ENCODE assay signal across 1 cellular context in genomic region chr3:53174346-53175250, GRCh38.
A peak's percentile ranks its signal among the peaks of the same experiment; 100 is the strongest.
TF ChIP-seq lines count a peak whose summit lies in the region.

No MANE protein-coding gene starts in this region.

TF ChIP-seq in GM12878, 131 proteins besides CTCF, POLR2A, EP300 and RAD21 (continued from another document):
- TF ChIP-seq E4F1 (IDR thresholded peaks at IDR 0.05; ENCODE audit: borderline replicate concordance, partially characterized antibody) (no peak), SKIL (IDR thresholded peaks at IDR 0.05; ENCODE audit: low read depth, poor library complexity, severe bottlenecking) (no peak), GABPA (IDR thresholded peaks at IDR 0.05; ENCODE audit: low read depth) (no peak), TCF7 (IDR thresholded peaks at IDR 0.05; ENCODE audit: borderline replicate concordance) (no peak), CHD1 (IDR thresholded peaks at IDR 0.05; ENCODE audit: low read depth, low read length) (no peak), SPI1 (IDR thresholded peaks at IDR 0.05; ENCODE audit: borderline replicate concordance, insufficient read depth, low read depth, low read length) (no peak), ATF2 (IDR thresholded peaks at IDR 0.05; ENCODE audit: low read length) (no peak), ATF3 (IDR thresholded peaks at IDR 0.05; ENCODE audit: borderline replicate concordance, extremely low read depth, low read depth, low read length) (no peak), SMAD5 (IDR thresholded peaks at IDR 0.05; ENCODE audit: low read depth) (no peak), CHD4 (IDR thresholded peaks at IDR 0.05) (no peak), POLR2AphosphoS5 (IDR thresholded peaks at IDR 0.05; ENCODE audit: low read length) (no peak), MEF2B (IDR thresholded peaks at IDR 0.05; ENCODE audit: partially characterized antibody, poor library complexity, severe bottlenecking) (peak; percentile 40), BCLAF1 (IDR thresholded peaks at IDR 0.05) (no peak), SUPT20H (IDR thresholded peaks at IDR 0.05; ENCODE audit: borderline replicate concordance, control insufficient read depth, low read depth, low read length) (no peak), RUNX3 (IDR thresholded peaks at IDR 0.05; ENCODE audit: low read length) (peak; percentile 49), TARDBP (IDR thresholded peaks at IDR 0.05; ENCODE audit: borderline replicate concordance) (no peak), MYC (IDR thresholded peaks at IDR 0.05; ENCODE audit: insufficient read depth, insufficient read length, insufficient replicate concordance, low read length, severe bottlenecking) (no peak), SREBF1 (IDR thresholded peaks at IDR 0.05; ENCODE audit: low read length) (no peak), SMARCA5 (IDR thresholded peaks at IDR 0.05) (peak; percentile 67; the same call in 1 of the 2 replicates), BCL11A (IDR thresholded peaks at IDR 0.05; ENCODE audit: low read depth, low read length) (no peak), EZH2 (IDR thresholded peaks at IDR 0.05; ENCODE audit: borderline replicate concordance, control insufficient read depth, low read depth, low read length) (no peak), PKNOX1 (IDR thresholded peaks at IDR 0.05) (no peak), KDM1A (IDR thresholded peaks at IDR 0.05; ENCODE audit: borderline replicate concordance) (no peak), MEF2A (IDR thresholded peaks at IDR 0.05; ENCODE audit: insufficient read depth, low read depth, low read length) (peak; percentile 78), STAT1 (conservative IDR thresholded peaks at IDR 0.05) (no peak)
